22 cellular contexts compared by ENCODE assay signal in the genomic region with DNA sequence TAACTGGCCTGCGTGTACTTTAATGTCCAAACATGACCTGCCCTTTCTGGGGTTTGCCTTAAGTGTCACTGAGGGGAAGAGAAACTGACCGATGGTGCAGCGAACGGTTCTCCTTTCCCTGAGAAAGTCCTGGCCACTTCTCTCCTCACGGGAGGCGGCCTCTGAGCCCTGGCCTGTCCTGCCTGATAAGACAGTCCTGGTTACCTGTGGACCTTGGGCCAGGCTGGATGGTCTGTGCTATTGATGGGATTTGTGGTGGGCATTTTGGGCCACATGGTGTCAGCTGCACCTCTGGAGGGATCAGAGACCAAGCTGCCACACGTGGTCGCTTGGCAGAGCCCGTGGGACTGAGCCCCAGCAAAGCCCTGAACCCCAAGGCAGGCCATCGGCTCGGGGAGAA. TPM values are rescaled to one million over a fixed set of nuclear protein-coding genes. Genes with fewer than 3 reads are reported as not detected.
"Had no signal": no experiment of that assay in that cellular context is flagged by ENCODE, and none has a peak within 500 bp of the region (broad histone marks: within the 10 kb centered on the region; RNA-seq: fewer than 3 reads in every experiment).

No MANE protein-coding gene starts in this region.

- H3K4me1 ChIP-seq: left lung, psoas muscle, upper lobe of right lung had no signal

- H3K36me3 Mint-ChIP-seq: activated CD4-positive, alpha-beta memory T cell treated with anti-CD3 and anti-CD28 coated beads for 36 hours; activated naive CD8-positive, alpha-beta T cell treated with anti-CD3 and anti-CD28 coated beads, Interleukin-2, amount 10 ng/mL, durations not matched to agents 7 days and 5 days; memory B cell; stimulated activated effector memory CD8-positive, alpha-beta T cell treated with anti-CD3 and anti-CD28 coated beads, Interleukin-12 subunit alpha, Interleukin-12 subunit beta, amount 100 ng/mL, for 72 hours had no signal

- H3K27ac Mint-ChIP-seq: activated B cell treated with CpG ODN at 0.5 μM for 24 hours; activated CD4-positive, alpha-beta memory T cell treated with anti-CD3 and anti-CD28 coated beads for 36 hours; activated naive CD8-positive, alpha-beta T cell treated with anti-CD3 and anti-CD28 coated beads, Interleukin-2, amount 10 ng/mL, durations not matched to agents 7 days and 5 days; activated T-helper 17 cell treated with anti-CD3 and anti-CD28 coated beads, Interleukin-2, amount 50 U/mL, for 72 hours; memory B cell; stimulated activated effector memory CD8-positive, alpha-beta T cell treated with anti-CD3 and anti-CD28 coated beads, Interleukin-12 subunit alpha, Interleukin-12 subunit beta, amount 100 ng/mL, for 72 hours; T-helper 2 cell treated with Interferon-gamma antibody and Interleukin-4, amounts not matched to agents 5 μg/mL and 100 μg/mL, for 36 hours had no signal

- H3K27me3 Mint-ChIP-seq: activated CD4-positive, alpha-beta memory T cell treated with anti-CD3 and anti-CD28 coated beads for 36 hours; activated T-helper 17 cell treated with anti-CD3 and anti-CD28 coated beads, Interleukin-2, amount 50 U/mL, for 72 hours had no signal

- H3K9me3 ChIP-seq: left lung, ovary, psoas muscle, upper lobe of right lung had no signal

- H3K4me3 Mint-ChIP-seq: activated B cell treated with CpG ODN at 0.5 μM for 24 hours; activated CD4-positive, alpha-beta memory T cell treated with anti-CD3 and anti-CD28 coated beads for 36 hours; activated naive CD8-positive, alpha-beta T cell treated with anti-CD3 and anti-CD28 coated beads, Interleukin-2, amount 10 ng/mL, durations not matched to agents 7 days and 5 days; activated T-helper 17 cell treated with anti-CD3 and anti-CD28 coated beads, Interleukin-2, amount 50 U/mL, for 72 hours; memory B cell; neural crest cell; stimulated activated effector memory CD8-positive, alpha-beta T cell treated with anti-CD3 and anti-CD28 coated beads, Interleukin-12 subunit alpha, Interleukin-12 subunit beta, amount 100 ng/mL, for 72 hours; T-helper 2 cell treated with Interferon-gamma antibody and Interleukin-4, amounts not matched to agents 5 μg/mL and 100 μg/mL, for 36 hours had no signal

- H3K4me2 ChIP-seq: smooth muscle cell had no signal

- H3K4me3 ChIP-seq: left lung, ovary, psoas muscle, smooth muscle cell, upper lobe of right lung had no signal

- H3K27me3 ChIP-seq: ovary had no signal

- DNase-seq: activated B cell treated with CpG ODN at 0.5 μM for 24 hours; activated CD4-positive, alpha-beta memory T cell treated with anti-CD3 and anti-CD28 coated beads for 36 hours; activated CD4-positive, alpha-beta T cell treated with anti-CD3 and anti-CD28 coated beads for 4 hours; activated naive CD4-positive, alpha-beta T cell; activated naive CD8-positive, alpha-beta T cell treated with anti-CD3 and anti-CD28 coated beads, Interleukin-2, amount 10 ng/mL, durations not matched to agents 7 days and 5 days; erythroblast; glutamatergic neuron; islet precursor cell; ovary; psoas muscle; stimulated activated CD4-positive, alpha-beta T cell treated with anti-CD3 and anti-CD28 coated beads, Interleukin-4, amount 100 ng/mL, for 1 hour; upper lobe of right lung had no signal

- ATAC-seq: activated T-helper 17 cell treated with anti-CD3 and anti-CD28 coated beads, Interleukin-2, amount 50 U/mL, for 72 hours; left lung; psoas muscle; sciatic nerve; stimulated activated effector memory CD8-positive, alpha-beta T cell treated with anti-CD3 and anti-CD28 coated beads, Interleukin-12 subunit alpha, Interleukin-12 subunit beta, amount 100 ng/mL, for 72 hours; upper lobe of right lung had no signal

- H3K9me3 Mint-ChIP-seq: activated B cell treated with CpG ODN at 0.5 μM for 24 hours; activated CD4-positive, alpha-beta memory T cell treated with anti-CD3 and anti-CD28 coated beads for 36 hours; activated naive CD8-positive, alpha-beta T cell treated with anti-CD3 and anti-CD28 coated beads, Interleukin-2, amount 10 ng/mL, durations not matched to agents 7 days and 5 days; activated T-helper 17 cell treated with anti-CD3 and anti-CD28 coated beads, Interleukin-2, amount 50 U/mL, for 72 hours; memory B cell; neural crest cell; stimulated activated effector memory CD8-positive, alpha-beta T cell treated with anti-CD3 and anti-CD28 coated beads, Interleukin-12 subunit alpha, Interleukin-12 subunit beta, amount 100 ng/mL, for 72 hours; T-helper 2 cell treated with Interferon-gamma antibody and Interleukin-4, amounts not matched to agents 5 μg/mL and 100 μg/mL, for 36 hours had no signal

- H3K36me3 ChIP-seq: left lung, ovary, upper lobe of right lung had no signal

- FAIRE-seq: colon, endometrium had no signal

- H3K27ac ChIP-seq: left lung, ovary, psoas muscle, upper lobe of right lung had no signal

- H3K4me1 Mint-ChIP-seq: activated B cell treated with CpG ODN at 0.5 μM for 24 hours; activated T-helper 17 cell treated with anti-CD3 and anti-CD28 coated beads, Interleukin-2, amount 50 U/mL, for 72 hours; memory B cell had no signal

RNA-seq across cellular contexts. Expression of a gene that starts 11.6 kb away (rescaled TPM):
- total RNA-seq: activated B cell treated with CpG ODN at 0.5 μM for 24 hours; activated CD4-positive, alpha-beta memory T cell treated with anti-CD3 and anti-CD28 coated beads for 36 hours; activated T-helper 17 cell treated with anti-CD3 and anti-CD28 coated beads, Interleukin-2, amount 50 U/mL, for 72 hours; neural crest cell had no signal
- polyA plus RNA-seq: smooth muscle cell had no signal
